In genomic region chr12:14771651-14772137, GRCh38 we compare ENCODE assay signal across 8 cellular contexts. TPM values are rescaled to one million over a fixed set of nuclear protein-coding genes. Genes with fewer than 3 reads are reported as not detected.
DNase-seq lines count a peak whose midpoint lies in the region; ATAC-seq and TF ChIP-seq lines count a peak whose summit lies in the region.

No MANE protein-coding gene starts in this region.

- ATAC-seq in gastroesophageal sphincter (no peak), HG02970 (IDR thresholded peaks at IDR 0.05; ENCODE audit: low FRiP score, unreplicated experiment) (no peak)

- intact Hi-C loops in cardiac septum (cut with DNase I), result loop anchor here (2.0 to 10.0 kb wide), 4 partner anchors 71 to 1113 kb away; partner anchors contain the start of genes ART4 and STRAP
- intact Hi-C loops in posterior cingulate gyrus (cut with DNase I), result no loop called here

- no peak for TF ChIP-seq POLR2A in gastroesophageal sphincter (IDR thresholded peaks at IDR 0.05)

- peak overlapping the region; percentile 95 to 96 for H3K27ac ChIP-seq in right atrium auricular region
- peak overlapping the region; percentile 90 to 98 (median 96) for H3K27ac ChIP-seq in gastroesophageal sphincter

- 32 to 43% methylated on average over 4 to 6 of the region's 6 CpGs for WGBS in gastroesophageal sphincter (ENCODE audit: low coverage in 1 of 2), 2 donors

- TF ChIP-seq EP300 in gastroesophageal sphincter (IDR thresholded peaks at IDR 0.05), result no peak

- TF ChIP-seq CTCF in right atrium auricular region (IDR thresholded peaks at IDR 0.05) (no peak), gastroesophageal sphincter (IDR thresholded peaks at IDR 0.05) (peak in 1 of 4 experiments; percentile 5)

- no peaks in the 10 kb centered on the region for H3K36me3 ChIP-seq in right atrium auricular region
- H3K36me3 ChIP-seq in gastroesophageal sphincter, result peaks cover 0 to 5% of the 10 kb centered on the region in 2 donors

- no peaks in the 10 kb centered on the region for H3K27me3 ChIP-seq in right atrium auricular region
- H3K27me3 ChIP-seq in gastroesophageal sphincter, result no peaks in the 10 kb centered on the region

- H3K4me1 ChIP-seq in right atrium auricular region, result peaks cover 0 to 34% of the 10 kb centered on the region in 2 donors
- peaks cover 0 to 63% (median 3%) of the 10 kb centered on the region in 3 donors for H3K4me1 ChIP-seq in gastroesophageal sphincter

- no peaks in the 10 kb centered on the region for H3K9me3 ChIP-seq in right atrium auricular region
- H3K9me3 ChIP-seq in gastroesophageal sphincter, result no peaks in the 10 kb centered on the region

- DNase-seq in right atrium auricular region (ENCODE audit: low spot score) (no peak), cardiac septum (ENCODE audit: low spot score) (no peak), SKM-1 (lab: John Stamatoyannopoulos, UW; ENCODE audit: unreplicated experiment) (no peak), posterior cingulate gyrus (no peak)
- DNase-seq in activated CD4-positive, alpha-beta T cell treated with anti-CD3 and anti-CD28 coated beads, Interleukin-2, amount 50 U/mL, for 1 hour, result peak; percentile 44
- peak; percentile 40 for DNase-seq in stimulated activated CD4-positive, alpha-beta T cell treated with anti-CD3 and anti-CD28 coated beads, Interleukin-2, amount 100 ng/mL, for 4 hours (ENCODE audit: low read depth)

- H3K4me3 ChIP-seq in right atrium auricular region, result peak overlapping the region in 1 of 2 donors; percentile 87
- H3K4me3 ChIP-seq in gastroesophageal sphincter, result peak overlapping the region; percentile 61 to 96

RNA-seq across cellular contexts. Expression of gene WBP11, which starts 31.6 kb away (rescaled TPM):
- total RNA-seq in right atrium auricular region (10 to 100 TPM; 19.9 to 21.9 TPM), cardiac septum (51.7 TPM), gastroesophageal sphincter (10 to 100 TPM; 13.5 to 24.3 (median 21.1) TPM)

RNA-seq across cellular contexts. Expression of gene C12orf60, which starts 31.8 kb away (rescaled TPM):
- total RNA-seq in right atrium auricular region (1 to 10 TPM in 1 of 2 donors, under 1 TPM in 1; 0.90 to 1.1 TPM), cardiac septum (2.5 TPM), gastroesophageal sphincter (1 to 10 TPM in 2 of 4 donors, under 1 TPM in 2; 0.40 to 1.5 (median 1.0) TPM)

RNA-seq across cellular contexts. Expression of gene SMCO3, which starts 42.3 kb away (rescaled TPM):
- total RNA-seq in right atrium auricular region (under 1 TPM; 0.33 to 0.43 TPM), cardiac septum (not detected), gastroesophageal sphincter (under 1 TPM in 3 of 4 donors, not detected in 1; 0.13 to 0.57 (median 0.31) TPM)

Comparison
In these comparisons a context has a peak if more than half of its experiments do, and no peak if none do; other contexts are left out.
1. DNase-seq: peak in activated CD4-positive, alpha-beta T cell treated with anti-CD3 and anti-CD28 coated beads, Interleukin-2, amount 50 U/mL, for 1 hour (single experiment) and stimulated activated CD4-positive, alpha-beta T cell treated with anti-CD3 and anti-CD28 coated beads, Interleukin-2, amount 100 ng/mL, for 4 hours (single experiment); none in right atrium auricular region (single experiment), cardiac septum (single experiment), SKM-1 (single experiment) and posterior cingulate gyrus (0 of 10).